In the genomic region with DNA sequence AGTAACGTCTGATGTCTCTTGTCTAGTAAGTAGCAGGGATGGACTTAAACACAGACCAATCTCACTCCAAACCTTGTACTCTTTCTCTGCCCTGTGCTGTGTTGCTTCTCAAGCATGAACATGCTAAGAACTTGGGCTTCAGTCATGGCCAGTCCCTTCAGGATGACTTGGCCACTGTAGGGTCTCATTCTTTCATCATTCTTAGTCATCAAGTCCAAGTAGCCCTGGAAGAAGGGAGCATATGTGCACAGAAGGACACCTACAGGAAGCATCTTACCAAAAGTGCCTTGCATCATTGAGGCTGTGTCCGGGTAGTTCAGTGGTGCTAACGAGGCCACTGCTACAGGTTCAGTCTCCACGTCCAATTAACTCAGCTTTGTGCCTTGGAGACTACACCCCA, we compare ENCODE assay signal across 18 cellular contexts.
DNase-seq lines count a peak whose midpoint lies in the region; ATAC-seq, FAIRE-seq and TF ChIP-seq lines count a peak whose summit lies in the region.
"Had no signal": no experiment of that assay in that cellular context is flagged by ENCODE, and none has a peak within 500 bp of the region (broad histone marks: within the 10 kb centered on the region; RNA-seq: fewer than 3 reads in every experiment).

No MANE protein-coding gene starts in this region.

- no peak for TF ChIP-seq POLR2A in breast epithelium (IDR thresholded peaks at IDR 0.05)
- no peak for TF ChIP-seq POLR2A in H1 (IDR thresholded peaks at IDR 0.05; ENCODE audit: control extremely low read depth in 1 of 2, low read depth in 2 of 2, low read length in 2 of 2)
- no peak for TF ChIP-seq POLR2A in suprapubic skin (IDR thresholded peaks at IDR 0.05)

- POLR2A ChIA-PET in H1 (lab: Charles Lee; ENCODE audit: partially characterized antibody), result no interaction called here

- no peak overlapping the region for H2BK120ac ChIP-seq in H1 (replicated peaks; ENCODE audit: low read depth, low read length)

- H3K4me3 ChIP-seq in mammary epithelial cell (replicated peaks in 1 of 3; ENCODE audit: insufficient read depth in 1 of 3, low read depth in 2 of 3, low read length in 3 of 3) (no peak overlapping the region), breast epithelium (no peak overlapping the region), H1 (ENCODE audit: extremely low read depth in 1 of 4, insufficient read depth in 2 of 4, low read depth in 3 of 4, low read length in 4 of 4) (no peak overlapping the region), fibroblast of mammary gland (ENCODE audit: control insufficient read depth, low read depth, low read length) (no peak overlapping the region), suprapubic skin (no peak overlapping the region)
- H3K4me3 ChIP-seq: BLaER1, GM23338 had no signal

- no peak for ATAC-seq in HG03025 (IDR thresholded peaks at IDR 0.05; ENCODE audit: low FRiP score, unreplicated experiment)
- ATAC-seq: GM23338 had no signal

- peak overlapping the region; percentile 48; the same call in 1 of the 2 replicates for H2BK15ac ChIP-seq in H1 (ENCODE audit: low read length)

- H2AK5ac ChIP-seq in H1 (ENCODE audit: low read depth, low read length), result peak overlapping the region; percentile 43; the same call in 1 of the 2 replicates

- no peak overlapping the region for H3K18ac ChIP-seq in H1 (ENCODE audit: extremely low read depth, low read length)

- CTCF ChIA-PET in mammary epithelial cell (lab: Charles Lee; ENCODE audit: low non-redundant PET) (interaction anchor here (0.6 kb wide), 1 partner anchor 45 kb away, joined by 24 read pairs; no protein-coding TSS in a partner anchor), H1 (lab: Charles Lee; ENCODE audit: partially characterized antibody) (interaction anchor here (0.6 to 1.2 kb wide), 6 partner anchors 20 to 214 kb away, joined by 3 to 4 read pairs (median 3); no protein-coding TSS in a partner anchor)

- no peak overlapping the region for H3K9ac ChIP-seq in mammary epithelial cell (ENCODE audit: insufficient read depth, low read length)
- H3K9ac ChIP-seq in H1 (replicated peaks in 1 of 4; ENCODE audit: extremely low read depth in 1 of 4, low read depth in 3 of 4, low read length in 3 of 4), result no peak overlapping the region
- H3K9ac ChIP-seq: BLaER1 had no signal

- WGBS in mammary epithelial cell (ENCODE audit: low coverage, missing lambda C conversion rate), result 96% methylated on average over 3 of the region's 4 CpGs
- WGBS in H1 (ENCODE audit: extremely low coverage in 1 of 2, insufficient coverage in 1 of 2, insufficient read length in 1 of 2, insufficient replicate concordance in 2 of 2, low coverage in 1 of 2, low lambda C conversion rate in 2 of 2, missing lambda C conversion rate in 1 of 2), 2 experiments, result 89% methylated on average over 4 of the region's 4 CpGs; no CpG with 5 or more reads in 1 of the 2 experiments
- WGBS in suprapubic skin, result 98% methylated on average over 4 of the region's 4 CpGs

- dilution Hi-C loops in mammary epithelial cell (cut with HindIII; ENCODE audit: low sequenced_read_pairs), result no loop called here

- no peak for TF ChIP-seq EP300 in H1 (IDR thresholded peaks at IDR 0.05; ENCODE audit: borderline replicate concordance in 1 of 2, low read depth in 2 of 2, low read length in 2 of 2)
- no peak for TF ChIP-seq EP300 in suprapubic skin (IDR thresholded peaks at IDR 0.05)

- BruUV-seq in mammary epithelial cell (replicated peaks; lab: Mats Ljungman, UMichigan), result no TSS peak

- H3K4ac ChIP-seq in H1 (replicated peaks; ENCODE audit: insufficient read length, low read depth, low read length), result no peak overlapping the region

- H4K20me1 ChIP-seq in mammary epithelial cell (ENCODE audit: insufficient read depth, low read length), result no peaks in the 10 kb centered on the region
- no peaks in the 10 kb centered on the region for H4K20me1 ChIP-seq in H1 (replicated peaks in 1 of 2; ENCODE audit: control insufficient read depth in 1 of 2, insufficient read depth in 2 of 2, low read length in 2 of 2)
- H4K20me1 ChIP-seq: BLaER1 had no signal

- TF ChIP-seq CTCF in mammary epithelial cell (conservative IDR thresholded peaks at IDR 0.05 in 1 of 2, IDR thresholded peaks at IDR 0.05 in 1 of 2; ENCODE audit: extremely low read depth in 1 of 2, insufficient read depth in 1 of 2, low read depth in 1 of 2, low read length in 2 of 2), result no peak
- TF ChIP-seq CTCF in breast epithelium (IDR thresholded peaks at IDR 0.05), result no peak
- TF ChIP-seq CTCF in H1 (IDR thresholded peaks at IDR 0.05; ENCODE audit: control extremely low read depth in 1 of 3, insufficient read depth in 1 of 3, low read depth in 1 of 3, low read length in 3 of 3), result no peak
- TF ChIP-seq CTCF in fibroblast of mammary gland (conservative IDR thresholded peaks at IDR 0.05; ENCODE audit: control insufficient read depth, insufficient read depth, low read depth, low read length), result no peak
- no peak for TF ChIP-seq CTCF in suprapubic skin (IDR thresholded peaks at IDR 0.05)

- DNase-seq in mammary epithelial cell (peak; percentile 61), breast epithelium (ENCODE audit: low spot score in 2 of 2) (no peak), H1 (ENCODE audit: low read depth in 1 of 2, low spot score in 2 of 2) (no peak), fibroblast of mammary gland (ENCODE audit: low read depth) (peak; percentile 6), suprapubic skin (ENCODE audit: low spot score in 2 of 2) (no peak), NCI-H1092 (lab: John Stamatoyannopoulos, UW) (no peak), NCI-H2171 treated with DMSO at 0.1 percent for 48 hours (lab: John Stamatoyannopoulos, UW) (no peak)
- DNase-seq: AML-193; Caco-2; CD8-positive, alpha-beta memory T cell; HCEC 1CT; HFFc6; IMR-90 had no signal

- H3K4me2 ChIP-seq in mammary epithelial cell (ENCODE audit: insufficient read depth, low read depth, low read length) (no peak overlapping the region), H1 (ENCODE audit: insufficient read depth in 1 of 2, low read depth in 2 of 2, low read length in 2 of 2) (0 out of 4 replicates have a peak overlapping the region, but pooled peaks of 1 of the 2 experiments have one; percentile 8)
- H3K4me2 ChIP-seq: BLaER1, GM23338 had no signal

- no peak overlapping the region for H3K23ac ChIP-seq in H1 (ENCODE audit: insufficient read length)

- H3K36me3 ChIP-seq in mammary epithelial cell (ENCODE audit: insufficient read depth, low read length), result no peaks in the 10 kb centered on the region
- no peaks in the 10 kb centered on the region for H3K36me3 ChIP-seq in breast epithelium
- H3K36me3 ChIP-seq in H1 (ENCODE audit: control insufficient read depth in 2 of 4, insufficient read depth in 4 of 4, low read length in 3 of 4), result no peaks in the 10 kb centered on the region
- H3K36me3 ChIP-seq in suprapubic skin, result peaks cover 3% of the 10 kb centered on the region
- H3K36me3 ChIP-seq: BLaER1 had no signal

- H3K27me3 ChIP-seq in mammary epithelial cell (ENCODE audit: insufficient read depth, low read length) (no peaks in the 10 kb centered on the region), breast epithelium (no peaks in the 10 kb centered on the region), H1 (replicated peaks in 1 of 4; ENCODE audit: control insufficient read depth in 3 of 4, extremely low read depth in 1 of 4, insufficient read depth in 3 of 4, low read length in 3 of 4) (no peaks in the 10 kb centered on the region), suprapubic skin (no peaks in the 10 kb centered on the region)
- H3K27me3 ChIP-seq: BLaER1 had no signal

- H2AFZ ChIP-seq in mammary epithelial cell (ENCODE audit: low read depth, low read length) (no peak overlapping the region), H1 (ENCODE audit: low read length) (no peak overlapping the region)
- H2AFZ ChIP-seq: GM23338 had no signal

- peak overlapping the region; percentile 8; the same call in 1 of the 2 replicates for H2BK5ac ChIP-seq in H1 (ENCODE audit: low read depth, low read length)

- peak overlapping the region; percentile 56; the same call in 1 of the 2 replicates for H2BK12ac ChIP-seq in H1 (ENCODE audit: low read depth, low read length)

- H3K56ac ChIP-seq in H1 (replicated peaks; ENCODE audit: insufficient read length, low read depth, low read length), result no peak overlapping the region

- H4K5ac ChIP-seq in H1 (ENCODE audit: insufficient read length, low read depth, low read length), result no peak overlapping the region

- H3K79me1 ChIP-seq in H1 (ENCODE audit: low read depth, low read length), result no peaks in the 10 kb centered on the region

- no peak overlapping the region for H2BK20ac ChIP-seq in H1 (ENCODE audit: low read length)

- H4K8ac ChIP-seq in H1 (ENCODE audit: extremely low read depth, insufficient read depth, low read length), result no peak overlapping the region

- no peak overlapping the region for H3K27ac ChIP-seq in mammary epithelial cell (ENCODE audit: insufficient read depth, low read depth, low read length)
- H3K27ac ChIP-seq in breast epithelium, result no peak overlapping the region
- H3K27ac ChIP-seq in H1 (ENCODE audit: low read depth, low read length), result no peak overlapping the region
- H3K27ac ChIP-seq in suprapubic skin, result peak overlapping the region; percentile 26
- H3K27ac ChIP-seq: 22Rv1, BLaER1 had no signal

- in situ Hi-C loops in mammary epithelial cell (cut with MboI; ENCODE audit: low sequenced_read_pairs in 2 of 2), result no loop called here

- no peaks in the 10 kb centered on the region for H3K9me3 ChIP-seq in mammary epithelial cell (replicated peaks; ENCODE audit: insufficient read depth, low read length)
- H3K9me3 ChIP-seq in breast epithelium, result no peaks in the 10 kb centered on the region
- H3K9me3 ChIP-seq in H1 (ENCODE audit: insufficient read depth in 2 of 2, low read depth in 1 of 2, low read length in 1 of 2), result no peaks in the 10 kb centered on the region
- H3K9me3 ChIP-seq in suprapubic skin, result no peaks in the 10 kb centered on the region
- H3K9me3 ChIP-seq: BLaER1, Caco-2 had no signal

- no peaks in the 10 kb centered on the region for H3K23me2 ChIP-seq in H1 (ENCODE audit: low read depth, low read length)

- H4K91ac ChIP-seq in H1 (replicated peaks; ENCODE audit: insufficient read length, low read length), result peak overlapping the region; percentile 25

- no peak for TF ChIP-seq RAD21 in H1 (IDR thresholded peaks at IDR 0.05 in 1 of 2, conservative IDR thresholded peaks at IDR 0.05 in 1 of 2; ENCODE audit: low read depth in 2 of 2, low read length in 2 of 2)

- intact Hi-C loops in mammary epithelial cell (cut with micrococcal nuclease), result loop anchor here (2.0 kb wide), 1 partner anchor 15 kb away; no protein-coding TSS in a partner anchor
- intact Hi-C loops in breast epithelium (cut with DNase I; ENCODE audit: low total_unique reads), result no loop called here

- FAIRE-seq in H1 (lab: Jason Lieb, UNC), result no peak
- FAIRE-seq: GM18507 had no signal

- H3K4me1 ChIP-seq in mammary epithelial cell (ENCODE audit: insufficient read depth, low read length), result peaks cover 47% of the 10 kb centered on the region
- H3K4me1 ChIP-seq in breast epithelium, result no peaks in the 10 kb centered on the region
- 0 out of 7 replicates have a peak, but pooled peaks cover 0 to 3% (median 0%) of the 10 kb centered on the region in 4 experiments for H3K4me1 ChIP-seq in H1 (replicated peaks in 1 of 4; ENCODE audit: control insufficient read depth in 3 of 4, insufficient read depth in 4 of 4, low read length in 3 of 4)
- no peaks in the 10 kb centered on the region for H3K4me1 ChIP-seq in suprapubic skin
- H3K4me1 ChIP-seq: Caco-2 had no signal

- no peak overlapping the region for H3K14ac ChIP-seq in H1 (ENCODE audit: insufficient read length)

- H3K79me2 ChIP-seq in mammary epithelial cell (ENCODE audit: insufficient read depth, low read length), result no peaks in the 10 kb centered on the region
- no peaks in the 10 kb centered on the region for H3K79me2 ChIP-seq in H1 (ENCODE audit: control insufficient read depth in 1 of 2, insufficient read depth in 2 of 2, low read length in 2 of 2)

Comparison
In these comparisons a context has a peak if more than half of its experiments do, and no peak if none do; other contexts are left out.
1. DNase-seq: peak in mammary epithelial cell (single experiment) and fibroblast of mammary gland (single experiment); none in breast epithelium (0 of 2), H1 (0 of 2), suprapubic skin (0 of 2), NCI-H1092 (single experiment) and NCI-H2171 treated with DMSO at 0.1 percent for 48 hours (single experiment).